ENCODE assay signal across 9 cellular contexts in genomic region chr2:12555012-12555645, GRCh38.
DNase-seq lines count a peak whose midpoint lies in the region; ATAC-seq, FAIRE-seq and TF ChIP-seq lines count a peak whose summit lies in the region.
"Had no signal": no experiment of that assay in that cellular context is flagged by ENCODE, and none has a peak within 500 bp of the region (broad histone marks: within the 10 kb centered on the region; RNA-seq: fewer than 3 reads in every experiment).

No MANE protein-coding gene starts in this region.

- no peak overlapping the region for H3K9ac ChIP-seq in neural progenitor cell

- peaks cover 9% of the 10 kb centered on the region for H4K20me1 ChIP-seq in neural progenitor cell (ENCODE audit: low read depth)

- TF ChIP-seq POLR2A in GM12892 (IDR thresholded peaks at IDR 0.05; ENCODE audit: low read depth, low read length), result no peak
- TF ChIP-seq POLR2A in GM18505 (IDR thresholded peaks at IDR 0.05; ENCODE audit: borderline replicate concordance, extremely low read depth, insufficient read depth, insufficient read length), result no peak

- peaks cover 53% of the 10 kb centered on the region for H3K4me1 ChIP-seq in neural progenitor cell
- H3K4me1 ChIP-seq: right lobe of liver had no signal

- H3K4me3 ChIP-seq in neural progenitor cell (no peak overlapping the region), dorsolateral prefrontal cortex (no peak overlapping the region)
- H3K4me3 ChIP-seq: right lobe of liver had no signal

- no peaks in the 10 kb centered on the region for H3K36me3 ChIP-seq in neural progenitor cell
- H3K36me3 ChIP-seq: right lobe of liver had no signal

- H3K79me2 ChIP-seq in neural progenitor cell (ENCODE audit: low read depth), result no peaks in the 10 kb centered on the region

- H3K27ac ChIP-seq in neural progenitor cell, result no peak overlapping the region
- H3K27ac ChIP-seq in dorsolateral prefrontal cortex, result peak overlapping the region in 4 of 59 donors; percentile 9 to 59 (median 29)
- H3K27ac ChIP-seq: right lobe of liver had no signal

- peaks cover 12% of the 10 kb centered on the region for H3K27me3 Mint-ChIP-seq in neural progenitor cell (ENCODE audit: insufficient read depth, low read depth)

- ATAC-seq in GM18505 (IDR thresholded peaks at IDR 0.05; ENCODE audit: unreplicated experiment), result no peak

- intact Hi-C loops in dorsolateral prefrontal cortex (cut with DNase I), result no loop called here

- peaks cover 32% of the 10 kb centered on the region for H3F3A ChIP-seq in neural progenitor cell (ENCODE audit: low read depth)

- peak overlapping the region; percentile 59 for H3K4me2 ChIP-seq in neural progenitor cell

- peak overlapping the region; percentile 72 for H3K27ac Mint-ChIP-seq in neural progenitor cell

- peak overlapping the region; percentile 41 for H3K4me3 Mint-ChIP-seq in neural progenitor cell

- no peak for FAIRE-seq in GM12892 (lab: Jason Lieb, UNC)

- peaks cover 20% of the 10 kb centered on the region for H3K27me3 ChIP-seq in neural progenitor cell
- H3K27me3 ChIP-seq in dorsolateral prefrontal cortex, result no peaks in the 10 kb centered on the region
- H3K27me3 ChIP-seq: right lobe of liver had no signal

- H3K36me3 Mint-ChIP-seq in neural progenitor cell, result peaks cover 4% of the 10 kb centered on the region

- peaks cover 52% of the 10 kb centered on the region for H3K4me1 Mint-ChIP-seq in neural progenitor cell

- no peaks in the 10 kb centered on the region for H3K9me3 ChIP-seq in neural progenitor cell (ENCODE audit: low read depth)
- H3K9me3 ChIP-seq: right lobe of liver had no signal

- peaks cover 16% of the 10 kb centered on the region for H3K9me3 Mint-ChIP-seq in neural progenitor cell

- DNase-seq in GM20000 (ENCODE audit: low spot score) (peak; percentile 19), Kasumi-1 (lab: John Stamatoyannopoulos, UW) (peak; percentile 9 to 25), amniotic epithelial cell (ENCODE audit: low read depth) (peak; percentile 79), neural progenitor cell (ENCODE audit: low spot score) (peak; percentile 49), GM12892 (ENCODE audit: insufficient read length) (no peak), dorsolateral prefrontal cortex (no peak), islet precursor cell (no peak)
- DNase-seq: right lobe of liver had no signal

- no peak overlapping the region for H2AFZ ChIP-seq in neural progenitor cell (replicated peaks)

- TF ChIP-seq CTCF in GM20000 (IDR thresholded peaks at IDR 0.05; ENCODE audit: extremely low read depth, missing control alignments) (no peak), neural progenitor cell (IDR thresholded peaks at IDR 0.05) (peak; percentile 7), dorsolateral prefrontal cortex (IDR thresholded peaks at IDR 0.05 in 54 of 56, conservative IDR thresholded peaks at IDR 0.05 in 2 of 56; ENCODE audit: low read depth in 1 of 56, partially characterized antibody in 56 of 56) (no peak)

Comparison
In these comparisons a context has a peak if more than half of its experiments do, and no peak if none do; other contexts are left out.
1. DNase-seq: peak in GM20000 (single experiment), Kasumi-1 (2 of 2), amniotic epithelial cell (single experiment) and neural progenitor cell (single experiment); none in GM12892 (single experiment), dorsolateral prefrontal cortex (0 of 10) and islet precursor cell (single experiment).